In genomic region chr3:153268564-153269279, GRCh38 we compare ENCODE assay signal across 1 cellular context.
TF ChIP-seq lines count a peak whose summit lies in the region.

No MANE protein-coding gene starts in this region.

TF ChIP-seq in K562, 482 proteins besides CTCF, POLR2A, EP300 and RAD21 (continued from another document):
- TF ChIP-seq ZBTB33 (CRISPR knock-in tag; IDR thresholded peaks at IDR 0.05) (peak; percentile 59), ZNF655 (CRISPR knock-in tag; IDR thresholded peaks at IDR 0.05) (no peak)
